In the genomic region with DNA sequence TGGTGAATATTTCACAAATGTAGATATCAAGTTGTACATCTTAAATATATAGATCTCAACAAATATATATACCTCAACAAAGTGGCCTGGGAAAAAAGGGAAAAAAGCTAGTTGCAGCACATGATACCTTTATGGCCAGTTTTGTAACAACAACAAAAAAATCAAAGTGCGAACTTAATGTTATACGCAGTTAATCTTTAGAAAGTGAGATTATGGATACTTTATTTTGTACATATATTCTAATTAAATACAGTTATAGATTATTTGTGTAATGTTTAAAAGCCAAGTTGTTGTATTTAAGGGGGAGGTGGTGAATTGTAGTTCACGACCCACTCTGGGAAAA, we compare ENCODE assay signal across 7 cellular contexts. TPM values are rescaled to one million over a fixed set of nuclear protein-coding genes. Genes with fewer than 3 reads are reported as not detected.
DNase-seq lines count a peak whose midpoint lies in the region; ATAC-seq and TF ChIP-seq lines count a peak whose summit lies in the region.

No MANE protein-coding gene starts in this region.

- peak overlapping the region; percentile 99 for H3K4me3 ChIP-seq in HAP-1
- H3K4me3 ChIP-seq in fibroblast of villous mesenchyme (ENCODE audit: low read depth, low read length), result peak overlapping the region; percentile 99
- peak overlapping the region; percentile 100 for H3K4me3 ChIP-seq in skeletal muscle satellite cell (ENCODE audit: low read length)

- in situ Hi-C loops in HAP-1 (cut with MboI; ENCODE audit: low sequenced_read_pairs), result no loop called here

- H3K27me3 ChIP-seq in HAP-1 (ENCODE audit: low read depth) (0 out of 2 replicates have a peak, but pooled peaks cover 2% of the 10 kb centered on the region), skeletal muscle satellite cell (ENCODE audit: control insufficient read depth, insufficient read depth, low read length) (no peaks in the 10 kb centered on the region)

- H3K4me2 ChIP-seq in skeletal muscle satellite cell (ENCODE audit: low read length), result peak overlapping the region; percentile 97

- H3K27ac ChIP-seq in VCaP, result peak overlapping the region; percentile 85

- no peak for DNase-seq in HAP-1 (ENCODE audit: low spot score in 2 of 2)
- no peak for DNase-seq in fibroblast of villous mesenchyme (ENCODE audit: low read depth)
- no peak for DNase-seq in NCI-H1694 treated with DMSO at 0.1 percent for 48 hours (lab: John Stamatoyannopoulos, UW)
- no peak for DNase-seq in NCI-H510A treated with DMSO at 0.1 percent for 48 hours (lab: John Stamatoyannopoulos, UW)

- TF ChIP-seq CTCF in VCaP (conservative IDR thresholded peaks at IDR 0.05), result no peak
- TF ChIP-seq CTCF in fibroblast of villous mesenchyme (IDR thresholded peaks at IDR 0.05; ENCODE audit: insufficient read depth, low read depth, low read length), result no peak

- H3K9me3 ChIP-seq in HAP-1, result peaks cover 12% of the 10 kb centered on the region; the same call in 1 of the 2 replicates
- H3K9me3 ChIP-seq in skeletal muscle satellite cell (replicated peaks; ENCODE audit: low read length), result peaks cover 10% of the 10 kb centered on the region

- H3K4me1 ChIP-seq in HAP-1 (peaks cover 4% of the 10 kb centered on the region), skeletal muscle satellite cell (ENCODE audit: control insufficient read depth, insufficient read depth, low read length) (no peaks in the 10 kb centered on the region)

- no peak for ATAC-seq in GM21576 (IDR thresholded peaks at IDR 0.05; ENCODE audit: unreplicated experiment)

- H3K9ac ChIP-seq in skeletal muscle satellite cell (ENCODE audit: low read depth, low read length), result peak overlapping the region; percentile 98

- H3K36me3 ChIP-seq in HAP-1 (replicated peaks) (peaks cover 4% of the 10 kb centered on the region), skeletal muscle satellite cell (ENCODE audit: insufficient read depth, low read length) (peaks cover 4% of the 10 kb centered on the region)

RNA-seq across cellular contexts. Expression of a gene that starts 0.4 kb away (rescaled TPM):
- 9.0 and 24.2 TPM in 2 replicates for total RNA-seq in fibroblast of villous mesenchyme
- 9.4 and 12.7 TPM in 2 replicates for total RNA-seq in skeletal muscle satellite cell (2012; rRNA removed)

RNA-seq across cellular contexts. Expression of a gene that starts 31.4 kb away (rescaled TPM):
- total RNA-seq in fibroblast of villous mesenchyme, result 0.64 and 0.86 TPM in 2 replicates
- 0.76 TPM in 1 of 2 replicates, not detected in the other for total RNA-seq in skeletal muscle satellite cell (2012; rRNA removed)

RNA-seq across cellular contexts. Expression of a gene that starts 59.0 kb away (rescaled TPM):
- not detected in 2 replicates for total RNA-seq in fibroblast of villous mesenchyme
- total RNA-seq in skeletal muscle satellite cell (2012; rRNA removed), result not detected in 2 replicates
